ENCODE assay signal across 13 cellular contexts in the genomic region with DNA sequence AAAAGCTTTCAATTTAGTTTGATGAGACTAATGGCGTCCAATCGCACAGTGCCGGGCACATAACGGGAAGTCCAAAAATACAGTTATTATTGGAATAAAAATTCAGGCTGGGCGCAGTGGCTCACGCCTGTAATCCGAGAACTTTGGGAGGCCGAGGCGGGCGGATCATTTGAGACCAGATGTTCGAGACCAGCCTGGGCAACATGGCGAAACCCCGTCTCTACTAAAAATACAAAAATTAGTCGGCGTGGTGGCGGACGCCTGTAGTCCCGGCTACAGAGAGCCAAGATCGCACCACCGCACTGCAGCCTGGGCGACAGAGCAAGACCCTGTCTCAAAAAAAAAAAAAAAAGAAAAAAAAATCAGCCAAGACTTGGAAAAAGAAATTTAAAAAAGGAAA. TPM values are rescaled to one million over a fixed set of nuclear protein-coding genes. Genes with fewer than 3 reads are reported as not detected.
DNase-seq lines count a peak whose midpoint lies in the region; ATAC-seq and TF ChIP-seq lines count a peak whose summit lies in the region.
"Had no signal": no experiment of that assay in that cellular context is flagged by ENCODE, and none has a peak within 500 bp of the region (broad histone marks: within the 10 kb centered on the region; RNA-seq: fewer than 3 reads in every experiment).

No MANE protein-coding gene starts in this region.

- TF ChIP-seq POLR2A in transverse colon (IDR thresholded peaks at IDR 0.05) = no peak

- H3K4me3 ChIP-seq in endodermal cell (ENCODE audit: low read length) (peak overlapping the region; percentile 82), smooth muscle cell (peak overlapping the region; percentile 77), psoas muscle (no peak overlapping the region), transverse colon (no peak overlapping the region)

- WGBS in endodermal cell (ENCODE audit: insufficient coverage in 1 of 2, insufficient read length in 1 of 2), 2 experiments = 95 to 96% methylated on average over 16 to 21 of the region's 21 CpGs
- WGBS in smooth muscle cell (ENCODE audit: low lambda C conversion rate) = 95% methylated on average over 21 of the region's 21 CpGs
- WGBS in psoas muscle, 3 donors = 88% methylated on average over 21 of the region's 21 CpGs
- WGBS in transverse colon (ENCODE audit: low coverage in 1 of 2), 2 donors = 85 to 94% methylated on average over 7 to 21 of the region's 21 CpGs

- no peak for DNase-seq in activated CD4-positive, alpha-beta T cell treated with anti-CD3 and anti-CD28 coated beads, Interleukin-2, amount 10 ng/mL, durations not matched to agents 7 days and 5 days
- DNase-seq in activated CD4-positive, alpha-beta T cell treated with anti-CD3 and anti-CD28 coated beads for 48 hours = no peak
- DNase-seq in T-cell (no peak), endodermal cell (no peak), smooth muscle cell (lab: John Stamatoyannopoulos, UW; ENCODE audit: unreplicated experiment) (no peak), psoas muscle (no peak), transverse colon (no peak), T1000 (lab: John Stamatoyannopoulos, UW) (no peak)
- DNase-seq: DMS79, uterus had no signal

- peaks cover 9% of the 10 kb centered on the region for H3K4me1 ChIP-seq in endodermal cell (ENCODE audit: control insufficient read depth, insufficient read depth, low read length)
- peaks cover 9% of the 10 kb centered on the region for H3K4me1 ChIP-seq in smooth muscle cell (ENCODE audit: low read depth)
- H3K4me1 ChIP-seq in psoas muscle = peaks cover 12% of the 10 kb centered on the region
- peaks cover 0 to 21% (median 18%) of the 10 kb centered on the region in 4 donors for H3K4me1 ChIP-seq in transverse colon

- peaks cover 14% of the 10 kb centered on the region for H3K27me3 ChIP-seq in endodermal cell (ENCODE audit: control insufficient read depth, insufficient read depth, low read length, poor library complexity, severe bottlenecking)
- no peaks in the 10 kb centered on the region for H3K27me3 ChIP-seq in smooth muscle cell (ENCODE audit: low read depth)
- no peaks in the 10 kb centered on the region for H3K27me3 ChIP-seq in psoas muscle (ENCODE audit: insufficient read depth in 3 of 3, low read length in 2 of 3)
- no peaks in the 10 kb centered on the region for H3K27me3 ChIP-seq in transverse colon
- H3K27me3 ChIP-seq: gastroesophageal sphincter, uterus had no signal

- H3K79me2 ChIP-seq in smooth muscle cell (ENCODE audit: low read depth) = peaks cover 24% of the 10 kb centered on the region

- H3F3A ChIP-seq in smooth muscle cell (ENCODE audit: low read depth) = no peaks in the 10 kb centered on the region

- H3K36me3 ChIP-seq in endodermal cell (ENCODE audit: control insufficient read depth, insufficient read depth, low read length) (peaks cover 20% of the 10 kb centered on the region), smooth muscle cell (ENCODE audit: low read depth) (no peaks in the 10 kb centered on the region), psoas muscle (ENCODE audit: insufficient read depth in 1 of 2, low read depth in 1 of 2) (peaks cover 3 to 22% of the 10 kb centered on the region in 2 donors), transverse colon (peaks cover 0 to 6% (median under 1%) of the 10 kb centered on the region in 4 donors)
- H3K36me3 ChIP-seq: uterus had no signal

- CTCF ChIA-PET in activated CD4-positive, alpha-beta T cell treated with anti-CD3 and anti-CD28 coated beads, Interleukin-2, amount 10 ng/mL, durations not matched to agents 7 days and 5 days (lab: Charles Lee) = no interaction called here
- CTCF ChIA-PET in T-cell (lab: Charles Lee) = interaction anchor here in 1 of 2 donors (0.9 kb wide), 1 partner anchor 110 kb away, joined by 3 read pairs; no protein-coding TSS in a partner anchor

- H3K4me3 Mint-ChIP-seq in activated CD4-positive, alpha-beta T cell treated with anti-CD3 and anti-CD28 coated beads, Interleukin-2, amount 10 ng/mL, durations not matched to agents 7 days and 5 days = peak overlapping the region; percentile 82
- peak overlapping the region; percentile 76 to 83 (median 82) for H3K4me3 Mint-ChIP-seq in T-cell
- H3K4me3 Mint-ChIP-seq in endodermal cell = peak overlapping the region; percentile 65

- H3K9me3 ChIP-seq in endodermal cell (ENCODE audit: control insufficient read depth, low read length) (no peaks in the 10 kb centered on the region), smooth muscle cell (replicated peaks; ENCODE audit: low read depth) (no peaks in the 10 kb centered on the region), psoas muscle (no peaks in the 10 kb centered on the region), transverse colon (no peaks in the 10 kb centered on the region)
- H3K9me3 ChIP-seq: A549, gastroesophageal sphincter, uterus had no signal

- POLR2A ChIA-PET in activated CD4-positive, alpha-beta T cell treated with anti-CD3 and anti-CD28 coated beads, Interleukin-2, amount 10 ng/mL, durations not matched to agents 7 days and 5 days (lab: Charles Lee) = no interaction called here
- POLR2A ChIA-PET in T-cell (lab: Charles Lee) = no interaction called here

- intact Hi-C loops in psoas muscle (cut with DNase I) = no loop called here
- intact Hi-C loops in transverse colon (cut with DNase I; ENCODE audit: low total_unique reads) = no loop called here

- peaks cover 18% of the 10 kb centered on the region for H3K4me1 Mint-ChIP-seq in activated CD4-positive, alpha-beta T cell treated with anti-CD3 and anti-CD28 coated beads, Interleukin-2, amount 10 ng/mL, durations not matched to agents 7 days and 5 days
- H3K4me1 Mint-ChIP-seq in T-cell = peaks cover 18 to 28% (median 22%) of the 10 kb centered on the region in 3 donors
- peaks cover 23% of the 10 kb centered on the region for H3K4me1 Mint-ChIP-seq in endodermal cell

- H3K27me3 Mint-ChIP-seq in activated CD4-positive, alpha-beta T cell treated with anti-CD3 and anti-CD28 coated beads, Interleukin-2, amount 10 ng/mL, durations not matched to agents 7 days and 5 days = peaks cover 5% of the 10 kb centered on the region
- H3K27me3 Mint-ChIP-seq in T-cell (no peaks in the 10 kb centered on the region), endodermal cell (ENCODE audit: insufficient read depth) (peaks cover 17% of the 10 kb centered on the region)

- ATAC-seq in T-cell (replicated peaks in 1 of 4) = no peak
- no peak for ATAC-seq in psoas muscle

- H3K9ac ChIP-seq in endodermal cell (ENCODE audit: extremely low read depth, low read length, poor library complexity, severe bottlenecking) (peak overlapping the region; percentile 59), smooth muscle cell (ENCODE audit: low read depth) (no peak overlapping the region)

- no peaks in the 10 kb centered on the region for H3K9me3 Mint-ChIP-seq in activated CD4-positive, alpha-beta T cell treated with anti-CD3 and anti-CD28 coated beads, Interleukin-2, amount 10 ng/mL, durations not matched to agents 7 days and 5 days
- H3K9me3 Mint-ChIP-seq in T-cell (no peaks in the 10 kb centered on the region), endodermal cell (no peaks in the 10 kb centered on the region)

- no peak overlapping the region for H3K27ac Mint-ChIP-seq in activated CD4-positive, alpha-beta T cell treated with anti-CD3 and anti-CD28 coated beads, Interleukin-2, amount 10 ng/mL, durations not matched to agents 7 days and 5 days
- H3K27ac Mint-ChIP-seq in T-cell (no peak overlapping the region), endodermal cell (no peak overlapping the region)

- H2AFZ ChIP-seq in smooth muscle cell (ENCODE audit: low read depth) = no peak overlapping the region

- TF ChIP-seq CTCF in endodermal cell (conservative IDR thresholded peaks at IDR 0.05) (no peak), smooth muscle cell (IDR thresholded peaks at IDR 0.05; ENCODE audit: borderline replicate concordance, insufficient read depth, poor library complexity, severe bottlenecking) (no peak), psoas muscle (IDR thresholded peaks at IDR 0.05) (no peak), transverse colon (IDR thresholded peaks at IDR 0.05) (no peak)

- peaks cover 14% of the 10 kb centered on the region for H3K36me3 Mint-ChIP-seq in activated CD4-positive, alpha-beta T cell treated with anti-CD3 and anti-CD28 coated beads, Interleukin-2, amount 10 ng/mL, durations not matched to agents 7 days and 5 days (ENCODE audit: low read depth)
- H3K36me3 Mint-ChIP-seq in T-cell (peaks cover 7% of the 10 kb centered on the region), endodermal cell (ENCODE audit: low read depth) (peaks cover 17% of the 10 kb centered on the region)

- TF ChIP-seq EP300 in transverse colon (IDR thresholded peaks at IDR 0.05; ENCODE audit: low read depth) = no peak

- peaks cover 21% of the 10 kb centered on the region for H4K20me1 ChIP-seq in smooth muscle cell (ENCODE audit: low read depth)

- H3K27ac ChIP-seq in endodermal cell (ENCODE audit: low read depth, low read length) (no peak overlapping the region), smooth muscle cell (ENCODE audit: low read depth) (no peak overlapping the region), psoas muscle (no peak overlapping the region), transverse colon (no peak overlapping the region)

- in situ Hi-C loops in transverse colon (cut with MboI; ENCODE audit: low pct_ligation_motif_present in 1 of 4, low pct_unique_long_range_greater_than_20kb in 1 of 4, low sequenced_read_pairs in 3 of 4) = no loop called here

- H3K4me2 ChIP-seq in smooth muscle cell = no peak overlapping the region

RNA-seq across cellular contexts. Expression of a gene that starts 1.2 kb away (rescaled TPM):
- 10 to 100 TPM; 47.2 to 68.2 TPM for total RNA-seq in activated CD4-positive, alpha-beta T cell treated with anti-CD3 and anti-CD28 coated beads, Interleukin-2, amount 10 ng/mL, durations not matched to agents 7 days and 5 days
- total RNA-seq in T-cell (10 to 100 TPM; 47.7 to 61.3 (median 52.5) TPM), endodermal cell (100 to 1,000 TPM; 139 to 253 TPM), smooth muscle cell (19.0 and 27.5 TPM in 2 replicates), psoas muscle (100 to 1,000 TPM in 2 of 4 donors, 10 to 100 TPM in 2; 80.7 to 122 (median 92.0) TPM), transverse colon (10 to 100 TPM; 35.4 to 82.4 (median 49.2) TPM)
- 63.0 TPM for polyA plus RNA-seq in endodermal cell (2013, experiment 1 of 2)
- polyA plus RNA-seq in endodermal cell (2013, experiment 2 of 2) = 56.7 TPM
- polyA plus RNA-seq in smooth muscle cell (32.6 and 46.5 TPM in 2 replicates), psoas muscle (100 to 1,000 TPM in 1 of 3 donors, 10 to 100 TPM in 2; 62.4 to 116 (median 86.2) TPM)

RNA-seq across cellular contexts. Expression of a gene that starts 18.9 kb away (rescaled TPM):
- 10 to 100 TPM; 43.5 to 48.2 TPM for total RNA-seq in activated CD4-positive, alpha-beta T cell treated with anti-CD3 and anti-CD28 coated beads, Interleukin-2, amount 10 ng/mL, durations not matched to agents 7 days and 5 days
- 100 to 1,000 TPM in 2 of 5 donors, 10 to 100 TPM in 3; 84.5 to 111 (median 93.4) TPM for total RNA-seq in T-cell
- 10 to 100 TPM; 22.5 to 59.5 TPM for total RNA-seq in endodermal cell
- polyA plus RNA-seq in endodermal cell (2013, experiment 1 of 2) = 16.9 TPM
- 12.3 TPM for polyA plus RNA-seq in endodermal cell (2013, experiment 2 of 2)
- 14.3 and 14.6 TPM in 2 replicates for total RNA-seq in smooth muscle cell
- polyA plus RNA-seq in smooth muscle cell = 21.5 and 22.3 TPM in 2 replicates
- 10 to 100 TPM in 2 of 4 donors, 1 to 10 TPM in 2; 5.1 to 12.0 (median 9.3) TPM for total RNA-seq in psoas muscle
- polyA plus RNA-seq in psoas muscle = 10 to 100 TPM in 1 of 3 donors, 1 to 10 TPM in 2; 7.8 to 12.8 (median 8.8) TPM
- total RNA-seq in transverse colon = 10 to 100 TPM; 29.5 to 90.6 (median 48.4) TPM

RNA-seq across cellular contexts. Expression of a gene that starts 41.3 kb away (rescaled TPM):
- total RNA-seq in activated CD4-positive, alpha-beta T cell treated with anti-CD3 and anti-CD28 coated beads, Interleukin-2, amount 10 ng/mL, durations not matched to agents 7 days and 5 days = not detected
- total RNA-seq in T-cell (not detected), endodermal cell (not detected), smooth muscle cell (0.04 and 0.54 TPM in 2 replicates), psoas muscle (1 to 10 TPM in 2 of 4 donors, under 1 TPM in 2; 0.96 to 2.4 (median 1.1) TPM), transverse colon (under 1 TPM in 3 of 4 donors, not detected in 1; 0.14 to 0.32 (median 0.20) TPM)
- polyA plus RNA-seq in endodermal cell (2013, experiment 1 of 2) = 0.14 TPM
- 0.17 TPM for polyA plus RNA-seq in endodermal cell (2013, experiment 2 of 2)
- polyA plus RNA-seq in smooth muscle cell (0.29 and 1.0 TPM in 2 replicates), psoas muscle (1 to 10 TPM; 1.0 to 1.3 (median 1.3) TPM)
- total RNA-seq: GM12878 had no signal
- polyA plus RNA-seq: A549 had no signal

Comparison
In these comparisons a context has a peak if more than half of its experiments do, and no peak if none do; other contexts are left out.
1. H3K4me3 ChIP-seq: peak in endodermal cell (single experiment) and smooth muscle cell (single experiment); none in psoas muscle (single experiment) and transverse colon (0 of 4).
2. Peak in every context shown above with its lines, with median percentiles within 50 percentile points of each other: H3K4me3 Mint-ChIP-seq.